ENCODE assay signal across 1 cellular context in the genomic region with DNA sequence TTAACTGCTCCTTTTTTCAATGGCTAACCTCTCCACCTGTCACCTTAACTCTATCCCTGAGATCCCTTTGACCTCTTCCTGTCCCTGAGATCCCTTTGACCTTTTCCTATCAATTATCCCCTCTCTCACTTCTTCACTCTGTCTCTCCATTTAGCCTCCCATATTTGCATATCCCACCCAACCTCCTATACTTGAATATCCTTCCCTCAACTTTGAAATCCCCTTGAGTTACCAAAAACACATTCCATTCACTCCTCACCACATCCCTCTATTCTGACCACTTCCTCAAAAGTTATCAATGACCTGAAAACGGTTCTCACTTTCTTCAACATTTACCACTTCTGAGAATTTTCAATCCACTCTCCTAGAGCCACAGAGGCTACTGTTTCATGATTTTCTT.
TF ChIP-seq lines count a peak whose summit lies in the region.

No MANE protein-coding gene starts in this region.

TF ChIP-seq in GM12878, 131 proteins besides CTCF, POLR2A, EP300 and RAD21 (continues in another document):
- TF ChIP-seq SREBF2 (IDR thresholded peaks at IDR 0.05; ENCODE audit: low read length) (no peak), TCF7 (IDR thresholded peaks at IDR 0.05; ENCODE audit: borderline replicate concordance) (no peak), GATAD2B (conservative IDR thresholded peaks at IDR 0.05; ENCODE audit: low read depth) (no peak), TCF12 (IDR thresholded peaks at IDR 0.05; ENCODE audit: low read depth, low read length) (no peak), ZNF217 (IDR thresholded peaks at IDR 0.05) (no peak), CREB1 (IDR thresholded peaks at IDR 0.05; ENCODE audit: low read depth) (no peak), MEF2A (IDR thresholded peaks at IDR 0.05; ENCODE audit: insufficient read depth, low read depth, low read length) (no peak), TCF3 (IDR thresholded peaks at IDR 0.05; ENCODE audit: borderline replicate concordance, insufficient read depth, low read depth, low read length) (no peak), EGR1 (IDR thresholded peaks at IDR 0.05; ENCODE audit: borderline replicate concordance in 1 of 2, low read depth in 2 of 2, low read length in 2 of 2) (no peak), JUND (IDR thresholded peaks at IDR 0.05; ENCODE audit: low read depth, low read length) (no peak), ZZZ3 (IDR thresholded peaks at IDR 0.05; ENCODE audit: control insufficient read depth, insufficient read length, low read depth) (no peak), GABPA (IDR thresholded peaks at IDR 0.05; ENCODE audit: low read depth) (no peak), NR2F1 (conservative IDR thresholded peaks at IDR 0.05) (peak; percentile 73), NR2C2 (IDR thresholded peaks at IDR 0.05; ENCODE audit: borderline replicate concordance, control insufficient read depth, insufficient read length, low read depth) (no peak), TARDBP (IDR thresholded peaks at IDR 0.05; ENCODE audit: borderline replicate concordance) (no peak), HDAC6 (IDR thresholded peaks at IDR 0.05; ENCODE audit: unreplicated experiment) (no peak), RFX5 (IDR thresholded peaks at IDR 0.05; ENCODE audit: low read depth, low read length) (no peak), FOS (IDR thresholded peaks at IDR 0.05; ENCODE audit: borderline replicate concordance, extremely low read depth, insufficient read length) (no peak), NFIC (IDR thresholded peaks at IDR 0.05; ENCODE audit: low read depth, low read length) (no peak), FOXK2 (IDR thresholded peaks at IDR 0.05) (no peak), ATF7 (IDR thresholded peaks at IDR 0.05; ENCODE audit: low read depth) (peak; percentile 48; the same call in 1 of the 2 replicates), YY1 (IDR thresholded peaks at IDR 0.05; ENCODE audit: low read depth, low read length) (no peak), ZNF274 (IDR thresholded peaks at IDR 0.05; ENCODE audit: insufficient read depth, insufficient read length) (no peak), RELA (IDR thresholded peaks at IDR 0.05; ENCODE audit: borderline replicate concordance, partially characterized antibody) (no peak), ZNF207 (IDR thresholded peaks at IDR 0.05; ENCODE audit: borderline replicate concordance) (no peak), YBX1 (IDR thresholded peaks at IDR 0.05) (no peak), RBBP5 (conservative IDR thresholded peaks at IDR 0.05) (no peak), NR2C1 (IDR thresholded peaks at IDR 0.05) (peak; percentile 54; the same call in 1 of the 2 replicates), HCFC1 (IDR thresholded peaks at IDR 0.05; ENCODE audit: low read length) (no peak), NFXL1 (IDR thresholded peaks at IDR 0.05; ENCODE audit: borderline replicate concordance) (no peak), SUZ12 (IDR thresholded peaks at IDR 0.05; ENCODE audit: unreplicated experiment) (no peak), CEBPB (IDR thresholded peaks at IDR 0.05; ENCODE audit: borderline replicate concordance in 1 of 2, low read depth in 2 of 2, low read length in 2 of 2) (no peak), SMARCA5 (IDR thresholded peaks at IDR 0.05) (no peak), BHLHE40 (IDR thresholded peaks at IDR 0.05; ENCODE audit: borderline replicate concordance in 1 of 2, low read depth in 2 of 2, low read length in 1 of 2) (peak in 1 of 2 experiments; percentile 12; a peak in 1 of 4 replicates), RB1 (IDR thresholded peaks at IDR 0.05; ENCODE audit: borderline replicate concordance) (no peak), ZNF384 (IDR thresholded peaks at IDR 0.05; ENCODE audit: borderline replicate concordance, low read depth, low read length) (no peak), SREBF1 (IDR thresholded peaks at IDR 0.05; ENCODE audit: low read length) (no peak), KDM1A (IDR thresholded peaks at IDR 0.05; ENCODE audit: borderline replicate concordance) (no peak), SMAD5 (IDR thresholded peaks at IDR 0.05; ENCODE audit: low read depth) (no peak), CHD1 (IDR thresholded peaks at IDR 0.05; ENCODE audit: low read depth, low read length) (no peak), NBN (IDR thresholded peaks at IDR 0.05) (peak; percentile 94), TAF1 (IDR thresholded peaks at IDR 0.05; ENCODE audit: borderline replicate concordance, low read depth, low read length) (no peak)
- TF ChIP-seq, protein P1, sequence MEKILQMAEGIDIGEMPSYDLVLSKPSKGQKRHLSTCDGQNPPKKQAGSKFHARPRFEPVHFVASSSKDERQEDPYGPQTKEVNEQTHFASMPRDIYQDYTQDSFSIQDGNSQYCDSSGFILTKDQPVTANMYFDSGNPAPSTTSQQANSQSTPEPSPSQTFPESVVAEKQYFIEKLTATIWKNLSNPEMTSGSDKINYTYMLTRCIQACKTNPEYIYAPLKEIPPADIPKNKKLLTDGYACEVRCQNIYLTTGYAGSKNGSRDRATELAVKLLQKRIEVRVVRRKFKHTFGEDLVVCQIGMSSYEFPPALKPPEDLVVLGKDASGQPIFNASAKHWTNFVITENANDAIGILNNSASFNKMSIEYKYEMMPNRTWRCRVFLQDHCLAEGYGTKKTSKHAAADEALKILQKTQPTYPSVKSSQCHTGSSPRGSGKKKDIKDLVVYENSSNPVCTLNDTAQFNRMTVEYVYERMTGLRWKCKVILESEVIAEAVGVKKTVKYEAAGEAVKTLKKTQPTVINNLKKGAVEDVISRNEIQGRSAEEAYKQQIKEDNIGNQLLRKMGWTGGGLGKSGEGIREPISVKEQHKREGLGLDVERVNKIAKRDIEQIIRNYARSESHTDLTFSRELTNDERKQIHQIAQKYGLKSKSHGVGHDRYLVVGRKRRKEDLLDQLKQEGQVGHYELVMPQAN (conservative IDR thresholded peaks at IDR 0.05) = no peak
- TF ChIP-seq, protein P2, sequence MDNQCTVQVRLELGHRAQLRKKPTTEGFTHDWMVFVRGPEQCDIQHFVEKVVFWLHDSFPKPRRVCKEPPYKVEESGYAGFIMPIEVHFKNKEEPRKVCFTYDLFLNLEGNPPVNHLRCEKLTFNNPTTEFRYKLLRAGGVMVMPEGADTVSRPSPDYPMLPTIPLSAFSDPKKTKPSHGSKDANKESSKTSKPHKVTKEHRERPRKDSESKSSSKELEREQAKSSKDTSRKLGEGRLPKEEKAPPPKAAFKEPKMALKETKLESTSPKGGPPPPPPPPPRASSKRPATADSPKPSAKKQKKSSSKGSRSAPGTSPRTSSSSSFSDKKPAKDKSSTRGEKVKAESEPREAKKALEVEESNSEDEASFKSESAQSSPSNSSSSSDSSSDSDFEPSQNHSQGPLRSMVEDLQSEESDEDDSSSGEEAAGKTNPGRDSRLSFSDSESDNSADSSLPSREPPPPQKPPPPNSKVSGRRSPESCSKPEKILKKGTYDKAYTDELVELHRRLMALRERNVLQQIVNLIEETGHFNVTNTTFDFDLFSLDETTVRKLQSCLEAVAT (IDR thresholded peaks at IDR 0.05) = peak; percentile 90
- TF ChIP-seq, protein P3, sequence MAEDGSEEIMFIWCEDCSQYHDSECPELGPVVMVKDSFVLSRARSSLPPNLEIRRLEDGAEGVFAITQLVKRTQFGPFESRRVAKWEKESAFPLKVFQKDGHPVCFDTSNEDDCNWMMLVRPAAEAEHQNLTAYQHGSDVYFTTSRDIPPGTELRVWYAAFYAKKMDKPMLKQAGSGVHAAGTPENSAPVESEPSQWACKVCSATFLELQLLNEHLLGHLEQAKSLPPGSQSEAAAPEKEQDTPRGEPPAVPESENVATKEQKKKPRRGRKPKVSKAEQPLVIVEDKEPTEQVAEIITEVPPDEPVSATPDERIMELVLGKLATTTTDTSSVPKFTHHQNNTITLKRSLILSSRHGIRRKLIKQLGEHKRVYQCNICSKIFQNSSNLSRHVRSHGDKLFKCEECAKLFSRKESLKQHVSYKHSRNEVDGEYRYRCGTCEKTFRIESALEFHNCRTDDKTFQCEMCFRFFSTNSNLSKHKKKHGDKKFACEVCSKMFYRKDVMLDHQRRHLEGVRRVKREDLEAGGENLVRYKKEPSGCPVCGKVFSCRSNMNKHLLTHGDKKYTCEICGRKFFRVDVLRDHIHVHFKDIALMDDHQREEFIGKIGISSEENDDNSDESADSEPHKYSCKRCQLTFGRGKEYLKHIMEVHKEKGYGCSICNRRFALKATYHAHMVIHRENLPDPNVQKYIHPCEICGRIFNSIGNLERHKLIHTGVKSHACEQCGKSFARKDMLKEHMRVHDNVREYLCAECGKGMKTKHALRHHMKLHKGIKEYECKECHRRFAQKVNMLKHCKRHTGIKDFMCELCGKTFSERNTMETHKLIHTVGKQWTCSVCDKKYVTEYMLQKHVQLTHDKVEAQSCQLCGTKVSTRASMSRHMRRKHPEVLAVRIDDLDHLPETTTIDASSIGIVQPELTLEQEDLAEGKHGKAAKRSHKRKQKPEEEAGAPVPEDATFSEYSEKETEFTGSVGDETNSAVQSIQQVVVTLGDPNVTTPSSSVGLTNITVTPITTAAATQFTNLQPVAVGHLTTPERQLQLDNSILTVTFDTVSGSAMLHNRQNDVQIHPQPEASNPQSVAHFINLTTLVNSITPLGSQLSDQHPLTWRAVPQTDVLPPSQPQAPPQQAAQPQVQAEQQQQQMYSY (CRISPR knock-in tag; IDR thresholded peaks at IDR 0.05) = no peak
- TF ChIP-seq, protein P4, sequence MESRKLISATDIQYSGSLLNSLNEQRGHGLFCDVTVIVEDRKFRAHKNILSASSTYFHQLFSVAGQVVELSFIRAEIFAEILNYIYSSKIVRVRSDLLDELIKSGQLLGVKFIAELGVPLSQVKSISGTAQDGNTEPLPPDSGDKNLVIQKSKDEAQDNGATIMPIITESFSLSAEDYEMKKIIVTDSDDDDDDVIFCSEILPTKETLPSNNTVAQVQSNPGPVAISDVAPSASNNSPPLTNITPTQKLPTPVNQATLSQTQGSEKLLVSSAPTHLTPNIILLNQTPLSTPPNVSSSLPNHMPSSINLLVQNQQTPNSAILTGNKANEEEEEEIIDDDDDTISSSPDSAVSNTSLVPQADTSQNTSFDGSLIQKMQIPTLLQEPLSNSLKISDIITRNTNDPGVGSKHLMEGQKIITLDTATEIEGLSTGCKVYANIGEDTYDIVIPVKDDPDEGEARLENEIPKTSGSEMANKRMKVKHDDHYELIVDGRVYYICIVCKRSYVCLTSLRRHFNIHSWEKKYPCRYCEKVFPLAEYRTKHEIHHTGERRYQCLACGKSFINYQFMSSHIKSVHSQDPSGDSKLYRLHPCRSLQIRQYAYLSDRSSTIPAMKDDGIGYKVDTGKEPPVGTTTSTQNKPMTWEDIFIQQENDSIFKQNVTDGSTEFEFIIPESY (IDR thresholded peaks at IDR 0.05) = 0 out of 2 replicates have a peak, but pooled peaks have one; percentile 9
- TF ChIP-seq, protein P5, sequence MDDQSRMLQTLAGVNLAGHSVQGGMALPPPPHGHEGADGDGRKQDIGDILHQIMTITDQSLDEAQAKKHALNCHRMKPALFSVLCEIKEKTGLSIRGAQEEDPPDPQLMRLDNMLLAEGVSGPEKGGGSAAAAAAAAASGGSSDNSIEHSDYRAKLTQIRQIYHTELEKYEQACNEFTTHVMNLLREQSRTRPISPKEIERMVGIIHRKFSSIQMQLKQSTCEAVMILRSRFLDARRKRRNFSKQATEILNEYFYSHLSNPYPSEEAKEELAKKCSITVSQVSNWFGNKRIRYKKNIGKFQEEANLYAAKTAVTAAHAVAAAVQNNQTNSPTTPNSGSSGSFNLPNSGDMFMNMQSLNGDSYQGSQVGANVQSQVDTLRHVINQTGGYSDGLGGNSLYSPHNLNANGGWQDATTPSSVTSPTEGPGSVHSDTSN (IDR thresholded peaks at IDR 0.05; ENCODE audit: insufficient replicate concordance, low read depth, low read length) = no peak
- TF ChIP-seq, protein P6, sequence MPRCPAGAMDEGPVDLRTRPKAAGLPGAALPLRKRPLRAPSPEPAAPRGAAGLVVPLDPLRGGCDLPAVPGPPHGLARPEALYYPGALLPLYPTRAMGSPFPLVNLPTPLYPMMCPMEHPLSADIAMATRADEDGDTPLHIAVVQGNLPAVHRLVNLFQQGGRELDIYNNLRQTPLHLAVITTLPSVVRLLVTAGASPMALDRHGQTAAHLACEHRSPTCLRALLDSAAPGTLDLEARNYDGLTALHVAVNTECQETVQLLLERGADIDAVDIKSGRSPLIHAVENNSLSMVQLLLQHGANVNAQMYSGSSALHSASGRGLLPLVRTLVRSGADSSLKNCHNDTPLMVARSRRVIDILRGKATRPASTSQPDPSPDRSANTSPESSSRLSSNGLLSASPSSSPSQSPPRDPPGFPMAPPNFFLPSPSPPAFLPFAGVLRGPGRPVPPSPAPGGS (IDR thresholded peaks at IDR 0.05; ENCODE audit: borderline replicate concordance, insufficient read depth, low read depth, low read length, poor library complexity, severe bottlenecking) = no peak
- TF ChIP-seq, protein P7, sequence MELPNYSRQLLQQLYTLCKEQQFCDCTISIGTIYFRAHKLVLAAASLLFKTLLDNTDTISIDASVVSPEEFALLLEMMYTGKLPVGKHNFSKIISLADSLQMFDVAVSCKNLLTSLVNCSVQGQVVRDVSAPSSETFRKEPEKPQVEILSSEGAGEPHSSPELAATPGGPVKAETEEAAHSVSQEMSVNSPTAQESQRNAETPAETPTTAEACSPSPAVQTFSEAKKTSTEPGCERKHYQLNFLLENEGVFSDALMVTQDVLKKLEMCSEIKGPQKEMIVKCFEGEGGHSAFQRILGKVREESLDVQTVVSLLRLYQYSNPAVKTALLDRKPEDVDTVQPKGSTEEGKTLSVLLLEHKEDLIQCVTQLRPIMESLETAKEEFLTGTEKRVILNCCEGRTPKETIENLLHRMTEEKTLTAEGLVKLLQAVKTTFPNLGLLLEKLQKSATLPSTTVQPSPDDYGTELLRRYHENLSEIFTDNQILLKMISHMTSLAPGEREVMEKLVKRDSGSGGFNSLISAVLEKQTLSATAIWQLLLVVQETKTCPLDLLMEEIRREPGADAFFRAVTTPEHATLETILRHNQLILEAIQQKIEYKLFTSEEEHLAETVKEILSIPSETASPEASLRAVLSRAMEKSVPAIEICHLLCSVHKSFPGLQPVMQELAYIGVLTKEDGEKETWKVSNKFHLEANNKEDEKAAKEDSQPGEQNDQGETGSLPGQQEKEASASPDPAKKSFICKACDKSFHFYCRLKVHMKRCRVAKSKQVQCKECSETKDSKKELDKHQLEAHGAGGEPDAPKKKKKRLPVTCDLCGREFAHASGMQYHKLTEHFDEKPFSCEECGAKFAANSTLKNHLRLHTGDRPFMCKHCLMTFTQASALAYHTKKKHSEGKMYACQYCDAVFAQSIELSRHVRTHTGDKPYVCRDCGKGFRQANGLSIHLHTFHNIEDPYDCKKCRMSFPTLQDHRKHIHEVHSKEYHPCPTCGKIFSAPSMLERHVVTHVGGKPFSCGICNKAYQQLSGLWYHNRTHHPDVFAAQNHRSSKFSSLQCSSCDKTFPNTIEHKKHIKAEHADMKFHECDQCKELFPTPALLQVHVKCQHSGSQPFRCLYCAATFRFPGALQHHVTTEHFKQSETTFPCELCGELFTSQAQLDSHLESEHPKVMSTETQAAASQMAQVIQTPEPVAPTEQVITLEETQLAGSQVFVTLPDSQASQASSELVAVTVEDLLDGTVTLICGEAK (IDR thresholded peaks at IDR 0.05; ENCODE audit: borderline replicate concordance) = no peak
- TF ChIP-seq, protein P8, sequence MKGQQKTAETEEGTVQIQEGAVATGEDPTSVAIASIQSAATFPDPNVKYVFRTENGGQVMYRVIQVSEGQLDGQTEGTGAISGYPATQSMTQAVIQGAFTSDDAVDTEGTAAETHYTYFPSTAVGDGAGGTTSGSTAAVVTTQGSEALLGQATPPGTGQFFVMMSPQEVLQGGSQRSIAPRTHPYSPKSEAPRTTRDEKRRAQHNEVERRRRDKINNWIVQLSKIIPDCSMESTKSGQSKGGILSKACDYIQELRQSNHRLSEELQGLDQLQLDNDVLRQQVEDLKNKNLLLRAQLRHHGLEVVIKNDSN (IDR thresholded peaks at IDR 0.05; ENCODE audit: borderline replicate concordance, extremely low read length, insufficient read depth, low read depth, low read length) = no peak
